1 cellular context compared by ENCODE assay signal in genomic region chr4:169208090-169208455, GRCh38.
TF ChIP-seq lines count a peak whose summit lies in the region.

No MANE protein-coding gene starts in this region.

TF ChIP-seq in GM23338, 12 proteins besides CTCF, POLR2A, EP300 and RAD21 (continued from another document):
- TF ChIP-seq REST (IDR thresholded peaks at IDR 0.05; ENCODE audit: unreplicated experiment) = no peak
- no peak for TF ChIP-seq EZH2 (IDR thresholded peaks at IDR 0.05; ENCODE audit: low read depth, unreplicated experiment)
- no peak for TF ChIP-seq STAT1 (IDR thresholded peaks at IDR 0.05; ENCODE audit: unreplicated experiment)
- no peak for TF ChIP-seq ZNF331 (CRISPR knock-in tag; IDR thresholded peaks at IDR 0.05; ENCODE audit: low read depth)
TF ChIP-seq in GM23338: peak in this region for 0.
